17 cellular contexts compared by ENCODE assay signal in genomic region chr22:35475545-35475944, GRCh38.
DNase-seq lines count a peak whose midpoint lies in the region.
"Had no signal": no experiment of that assay in that cellular context is flagged by ENCODE, and none has a peak within 500 bp of the region (broad histone marks: within the 10 kb centered on the region; RNA-seq: fewer than 3 reads in every experiment).

No MANE protein-coding gene starts in this region.

- H3K27ac ChIP-seq in BLaER1, result no peak overlapping the region
- H3K27ac ChIP-seq in mesenchymal stem cell (ENCODE audit: low read length, poor library complexity, severe bottlenecking), result no peak overlapping the region
- no peak overlapping the region for H3K27ac ChIP-seq in mesendoderm (ENCODE audit: low read depth, low read length)

- H3K9ac ChIP-seq in BLaER1, result no peak overlapping the region
- H3K9ac ChIP-seq in mesenchymal stem cell (ENCODE audit: low read length), result no peak overlapping the region
- H3K9ac ChIP-seq in mesendoderm (ENCODE audit: low read length), result no peak overlapping the region

- H2AFZ ChIP-seq in mesenchymal stem cell (ENCODE audit: low read depth, low read length), result no peak overlapping the region

- WGBS in mesenchymal stem cell, result 94% methylated on average over 5 of the region's 10 CpGs
- WGBS in mesendoderm (ENCODE audit: extremely low coverage, insufficient coverage, low lambda C conversion rate), result no CpG with 5 or more reads among the region's 10 CpGs

- H3K36me3 ChIP-seq in BLaER1 (peaks cover 20% of the 10 kb centered on the region; the same call in 1 of the 2 replicates), mesenchymal stem cell (ENCODE audit: control insufficient read depth in 1 of 2, insufficient read depth in 2 of 2, low read depth in 1 of 2, low read length in 2 of 2) (no peaks in the 10 kb centered on the region), mesendoderm (ENCODE audit: control insufficient read depth, insufficient read depth, low read length) (no peaks in the 10 kb centered on the region)

- H2BK12ac ChIP-seq in mesenchymal stem cell (ENCODE audit: low read length in 2 of 2), result peak overlapping the region; percentile 85 to 96

- H3K18ac ChIP-seq in mesenchymal stem cell (ENCODE audit: low read depth in 1 of 2, low read length in 2 of 2) (peak overlapping the region; percentile 50 to 82), mesendoderm (ENCODE audit: low read length) (no peak overlapping the region)

- H3K4me2 ChIP-seq in BLaER1, result peak overlapping the region; percentile 88
- H3K4me2 ChIP-seq in mesenchymal stem cell (ENCODE audit: low read length, poor library complexity, severe bottlenecking), result no peak overlapping the region
- no peak overlapping the region for H3K4me2 ChIP-seq in mesendoderm (ENCODE audit: low read length)

- no peak overlapping the region for H2BK120ac ChIP-seq in mesenchymal stem cell (ENCODE audit: low read depth, low read length)
- no peak overlapping the region for H2BK120ac ChIP-seq in mesendoderm (ENCODE audit: low read depth, low read length)

- H4K20me1 ChIP-seq in BLaER1, result peaks cover 31% of the 10 kb centered on the region

- H3K14ac ChIP-seq in mesenchymal stem cell (ENCODE audit: low read length in 2 of 2), result peak overlapping the region in 1 of 2 experiments; percentile 41

- peaks cover 58% of the 10 kb centered on the region for H3K4me1 ChIP-seq in BLaER1
- peaks cover 26% of the 10 kb centered on the region for H3K4me1 ChIP-seq in mesenchymal stem cell (ENCODE audit: control insufficient read depth, insufficient read depth, low read depth, low read length)
- no peaks in the 10 kb centered on the region for H3K4me1 ChIP-seq in mesendoderm (ENCODE audit: control insufficient read depth, low read depth, low read length)

- DNase-seq in Daoy (ENCODE audit: low read depth) (peak; percentile 42), NCI-H69 (lab: John Stamatoyannopoulos, UW) (peak; percentile 33), mesenchymal stem cell (no peak), NCI-H146 (lab: John Stamatoyannopoulos, UW) (no peak), mesendoderm (no peak)
- DNase-seq in stimulated activated CD4-positive, alpha-beta T cell treated with anti-CD3 and anti-CD28 coated beads, Interleukin-1b, Interleukin-23, amount 100 ng/mL, for 48 hours, result no peak
- no peak for DNase-seq in activated CD4-positive, alpha-beta T cell treated with anti-CD3 and anti-CD28 coated beads for 4 hours
- DNase-seq: CD4-positive, alpha-beta memory T cell; DMS53; HFFc6; NCI-H1417 treated with DMSO at 0.1 percent for 48 hours; NCI-H187 treated with DMSO at 0.1 percent for 48 hours; NCI-H345; NCI-H524 treated with DMSO at 0.1 percent for 48 hours; SW 1271; T-helper 17 cell had no signal

- peak overlapping the region; percentile 88 for H4K91ac ChIP-seq in mesenchymal stem cell (ENCODE audit: low read length)

- H4K5ac ChIP-seq in mesendoderm (ENCODE audit: low read length), result no peak overlapping the region

- H3K79me2 ChIP-seq in mesendoderm (ENCODE audit: control insufficient read depth, insufficient read depth, low read length), result no peaks in the 10 kb centered on the region

- H2AK5ac ChIP-seq in mesenchymal stem cell (ENCODE audit: low read length, severe bottlenecking) (no peak overlapping the region), mesendoderm (ENCODE audit: low read length) (no peak overlapping the region)

- H3K23ac ChIP-seq in mesenchymal stem cell (ENCODE audit: low read length in 2 of 2) (no peak overlapping the region), mesendoderm (ENCODE audit: low read length) (no peak overlapping the region)

- H3K79me1 ChIP-seq in mesenchymal stem cell (replicated peaks; ENCODE audit: low read length, poor library complexity, severe bottlenecking), result no peaks in the 10 kb centered on the region
- no peaks in the 10 kb centered on the region for H3K79me1 ChIP-seq in mesendoderm (ENCODE audit: low read length)

- H3K9me3 ChIP-seq in BLaER1 (peaks cover 15% of the 10 kb centered on the region), mesenchymal stem cell (ENCODE audit: control insufficient read depth, low read length) (no peaks in the 10 kb centered on the region)

- H3K4me3 ChIP-seq in BLaER1 (no peak overlapping the region), mesenchymal stem cell (ENCODE audit: insufficient read depth in 1 of 2, low read depth in 1 of 2, low read length in 2 of 2) (no peak overlapping the region), mesendoderm (ENCODE audit: low read length) (no peak overlapping the region)

- H4K8ac ChIP-seq in mesenchymal stem cell (ENCODE audit: low read length) (peak overlapping the region; percentile 27), mesendoderm (ENCODE audit: low read depth, low read length) (no peak overlapping the region)

- H3K4ac ChIP-seq in mesenchymal stem cell (ENCODE audit: low read depth in 1 of 2, low read length in 2 of 2) (peak overlapping the region; percentile 33 to 70), mesendoderm (ENCODE audit: low read depth, low read length) (no peak overlapping the region)

- peaks cover 14% of the 10 kb centered on the region; the same call in 1 of the 2 replicates for H3K27me3 ChIP-seq in BLaER1
- H3K27me3 ChIP-seq in mesenchymal stem cell (ENCODE audit: control insufficient read depth in 1 of 2, insufficient read depth in 1 of 2, low read length in 2 of 2), result peaks cover 0 to 27% of the 10 kb centered on the region in 2 experiments
- H3K27me3 ChIP-seq in mesendoderm (ENCODE audit: insufficient read depth, low read length, poor library complexity), result no peaks in the 10 kb centered on the region

- no peak overlapping the region for H3K56ac ChIP-seq in mesendoderm (ENCODE audit: low read length)

- no peak overlapping the region for H2BK5ac ChIP-seq in mesenchymal stem cell (ENCODE audit: low read depth, low read length, poor library complexity, severe bottlenecking)
- H2BK5ac ChIP-seq in mesendoderm (ENCODE audit: low read length), result no peak overlapping the region

- H2BK15ac ChIP-seq in mesenchymal stem cell (ENCODE audit: low read depth, poor library complexity, severe bottlenecking) (peak overlapping the region; percentile 26), mesendoderm (replicated peaks; ENCODE audit: low read depth) (no peak overlapping the region)

Comparison
In these comparisons a context has a peak if more than half of its experiments do, and no peak if none do; other contexts are left out.
1. DNase-seq: peak in Daoy (single experiment) and NCI-H69 (single experiment); none in mesenchymal stem cell (single experiment), stimulated activated CD4-positive, alpha-beta T cell treated with anti-CD3 and anti-CD28 coated beads, Interleukin-1b, Interleukin-23, amount 100 ng/mL, for 48 hours (single experiment), activated CD4-positive, alpha-beta T cell treated with anti-CD3 and anti-CD28 coated beads for 4 hours (0 of 2), NCI-H146 (single experiment) and mesendoderm (single experiment).